In genomic region chr4:183098080-183098722, GRCh38 we compare ENCODE assay signal across 7 cellular contexts. TPM values are rescaled to one million over a fixed set of nuclear protein-coding genes. Genes with fewer than 3 reads are reported as not detected.
DNase-seq lines count a peak whose midpoint lies in the region; ATAC-seq and TF ChIP-seq lines count a peak whose summit lies in the region.

No MANE protein-coding gene starts in this region.

- DNase-seq in activated CD8-positive, alpha-beta memory T cell treated with anti-CD3 and anti-CD28 coated beads, Interleukin-2, amount 10 ng/mL, durations not matched to agents 7 days and 5 days: no peak
- DNase-seq in erythroblast (lab: John Stamatoyannopoulos, UW) (peak; percentile 71 to 74), mucosa of gallbladder (ENCODE audit: low spot score) (peak; percentile 21), upper lobe of right lung (peak; percentile 88), NCI-H748 (lab: John Stamatoyannopoulos, UW; ENCODE audit: unreplicated experiment) (no peak)

- H3K4me1 ChIP-seq in upper lobe of right lung: peaks cover 11% of the 10 kb centered on the region

- H3K4me3 ChIP-seq in upper lobe of right lung: peak overlapping the region; percentile 82

- H3K27me3 ChIP-seq in upper lobe of right lung: no peaks in the 10 kb centered on the region

- no peak for TF ChIP-seq CTCF in upper lobe of right lung (IDR thresholded peaks at IDR 0.05)

- no peaks in the 10 kb centered on the region for H3K36me3 Mint-ChIP-seq in activated CD8-positive, alpha-beta memory T cell treated with anti-CD3 and anti-CD28 coated beads, Interleukin-2, amount 10 ng/mL, durations not matched to agents 7 days and 5 days

- H3K36me3 ChIP-seq in upper lobe of right lung: no peaks in the 10 kb centered on the region

- no peak overlapping the region for H3K27ac Mint-ChIP-seq in activated CD8-positive, alpha-beta memory T cell treated with anti-CD3 and anti-CD28 coated beads, Interleukin-2, amount 10 ng/mL, durations not matched to agents 7 days and 5 days

- intact Hi-C loops in upper lobe of right lung (cut with DNase I): no loop called here

- peak; percentile 37 for ATAC-seq in GM19397 (IDR thresholded peaks at IDR 0.05; ENCODE audit: unreplicated experiment)
- peak; percentile 45 for ATAC-seq in HG03354 (IDR thresholded peaks at IDR 0.05; ENCODE audit: poor library complexity, severe bottlenecking, unreplicated experiment)
- ATAC-seq in activated CD8-positive, alpha-beta memory T cell treated with anti-CD3 and anti-CD28 coated beads, Interleukin-2, amount 10 ng/mL, durations not matched to agents 7 days and 5 days: peak; percentile 25
- peak; percentile 63 for ATAC-seq in upper lobe of right lung

- no peaks in the 10 kb centered on the region for H3K4me1 Mint-ChIP-seq in activated CD8-positive, alpha-beta memory T cell treated with anti-CD3 and anti-CD28 coated beads, Interleukin-2, amount 10 ng/mL, durations not matched to agents 7 days and 5 days

- H3K9me3 Mint-ChIP-seq in activated CD8-positive, alpha-beta memory T cell treated with anti-CD3 and anti-CD28 coated beads, Interleukin-2, amount 10 ng/mL, durations not matched to agents 7 days and 5 days (ENCODE audit: low read depth): no peaks in the 10 kb centered on the region

- peaks cover 69% of the 10 kb centered on the region for H3K27me3 Mint-ChIP-seq in activated CD8-positive, alpha-beta memory T cell treated with anti-CD3 and anti-CD28 coated beads, Interleukin-2, amount 10 ng/mL, durations not matched to agents 7 days and 5 days

- H3K9me3 ChIP-seq in upper lobe of right lung: no peaks in the 10 kb centered on the region

- peak overlapping the region; percentile 24 for H3K4me3 Mint-ChIP-seq in activated CD8-positive, alpha-beta memory T cell treated with anti-CD3 and anti-CD28 coated beads, Interleukin-2, amount 10 ng/mL, durations not matched to agents 7 days and 5 days

- peak overlapping the region; percentile 98 for H3K27ac ChIP-seq in upper lobe of right lung

- TF ChIP-seq POLR2A in erythroblast (IDR thresholded peaks at IDR 0.05; ENCODE audit: low read length): no peak

- CTCF ChIA-PET in activated CD8-positive, alpha-beta memory T cell treated with anti-CD3 and anti-CD28 coated beads, Interleukin-2, amount 10 ng/mL, durations not matched to agents 7 days and 5 days (lab: Charles Lee): interaction anchor here (1.3 kb wide), 1 partner anchor 165 kb away, joined by 3 read pairs; no protein-coding TSS in a partner anchor

RNA-seq across cellular contexts. Expression of gene WWC2, which starts 0.9 kb away (rescaled TPM):
- total RNA-seq in activated CD8-positive, alpha-beta memory T cell treated with anti-CD3 and anti-CD28 coated beads, Interleukin-2, amount 10 ng/mL, durations not matched to agents 7 days and 5 days: under 1 TPM; 0.05 to 0.20 TPM
- 27.1 TPM for total RNA-seq in mucosa of gallbladder
- total RNA-seq in upper lobe of right lung: 142 TPM

Comparison
In these comparisons a context has a peak if more than half of its experiments do, and no peak if none do; other contexts are left out.
1. DNase-seq: peak in erythroblast (2 of 2), mucosa of gallbladder (single experiment) and upper lobe of right lung (single experiment); none in activated CD8-positive, alpha-beta memory T cell treated with anti-CD3 and anti-CD28 coated beads, Interleukin-2, amount 10 ng/mL, durations not matched to agents 7 days and 5 days (single experiment) and NCI-H748 (single experiment).
2. RNA of gene WWC2, which starts 0.9 kb away (total RNA-seq): 142 TPM in upper lobe of right lung (single experiment) and 27.1 TPM in mucosa of gallbladder (single experiment); 0.05 to 0.20 TPM in activated CD8-positive, alpha-beta memory T cell treated with anti-CD3 and anti-CD28 coated beads, Interleukin-2, amount 10 ng/mL, durations not matched to agents 7 days and 5 days; every median in the first group is over 10 times any median in the second.
3. Peak in every context shown above with its lines, with median percentiles within 50 percentile points of each other: ATAC-seq.